20 cellular contexts compared by ENCODE assay signal in genomic region chrX:140433582-140433981, GRCh38.
DNase-seq lines count a peak whose midpoint lies in the region; ATAC-seq, FAIRE-seq and TF ChIP-seq lines count a peak whose summit lies in the region.
"Had no signal": no experiment of that assay in that cellular context is flagged by ENCODE, and none has a peak within 500 bp of the region (broad histone marks: within the 10 kb centered on the region; RNA-seq: fewer than 3 reads in every experiment).

No MANE protein-coding gene starts in this region.

- BruUV-seq in MCF 10A (replicated peaks; lab: Mats Ljungman, UMichigan) = no TSS peak
- no TSS peak for BruUV-seq in HepG2 (replicated peaks; lab: Mats Ljungman, UMichigan)

- TF ChIP-seq RAD21 in liver (IDR thresholded peaks at IDR 0.05) (no peak), HepG2 (CRISPR knock-in tag; IDR thresholded peaks at IDR 0.05) (no peak)

- H3K27ac Mint-ChIP-seq in MCF 10A (ENCODE audit: low read depth, unreplicated experiment) = no peak overlapping the region
- H3K27ac Mint-ChIP-seq: CD4-positive, CD25-positive, alpha-beta regulatory T cell; CD8-positive, alpha-beta memory T cell had no signal

- 34% methylated on average over 4 of the region's 4 CpGs for WGBS in liver
- WGBS in HepG2 (ENCODE audit: low lambda C conversion rate) = 75% methylated on average over 3 of the region's 4 CpGs

- POLR2A ChIA-PET in MCF 10A (lab: Yijun Ruan, JAX) (interaction anchor here (0.9 kb wide), 1 partner anchor 9 kb away, joined by 3 read pairs; no protein-coding TSS in a partner anchor), HepG2 (lab: Yijun Ruan, JAX) (no interaction called here)

- H3K79me2 ChIP-seq in HepG2 (ENCODE audit: insufficient read depth, low read length) = no peaks in the 10 kb centered on the region

- H3K9me3 ChIP-seq in breast epithelium = no peaks in the 10 kb centered on the region
- peaks cover 0 to 3% (median 0%) of the 10 kb centered on the region in 4 donors for H3K9me3 ChIP-seq in liver (ENCODE audit: control insufficient read depth in 4 of 4, low read length in 3 of 4)
- H3K9me3 ChIP-seq in HepG2 (ENCODE audit: low read length) = no peaks in the 10 kb centered on the region
- H3K9me3 ChIP-seq: BE2C, HAP-1 had no signal

- no peak overlapping the region for H3K4me3 ChIP-seq in breast epithelium
- no peak overlapping the region for H3K4me3 ChIP-seq in liver (ENCODE audit: low read depth in 1 of 3, low read length in 3 of 3)
- H3K4me3 ChIP-seq in HepG2 (replicated peaks in 1 of 3; ENCODE audit: insufficient read depth in 1 of 3, low read depth in 2 of 3, low read length in 3 of 3) = no peak overlapping the region
- H3K4me3 ChIP-seq: GM12878, HAP-1 had no signal

- TF ChIP-seq EP300 in HepG2 (IDR thresholded peaks at IDR 0.05; ENCODE audit: low read depth in 2 of 2, low read length in 2 of 2) (no peak), HepG2 (CRISPR knock-in tag; IDR thresholded peaks at IDR 0.05; ENCODE audit: borderline replicate concordance) (no peak)

- no peak for TF ChIP-seq CTCF in MCF 10A (IDR thresholded peaks at IDR 0.05; ENCODE audit: unreplicated experiment)
- TF ChIP-seq CTCF in breast epithelium (IDR thresholded peaks at IDR 0.05) = no peak
- no peak for TF ChIP-seq CTCF in liver (IDR thresholded peaks at IDR 0.05; ENCODE audit: low read depth, low read length, missing input control)
- no peak for TF ChIP-seq CTCF in HepG2 (CRISPR knock-in tag; IDR thresholded peaks at IDR 0.05)

- no peaks in the 10 kb centered on the region for H3K36me3 Mint-ChIP-seq in MCF 10A (ENCODE audit: insufficient read depth, unreplicated experiment)
- H3K36me3 Mint-ChIP-seq: CD4-positive, CD25-positive, alpha-beta regulatory T cell; CD8-positive, alpha-beta memory T cell had no signal

- CTCF ChIA-PET in MCF 10A (lab: Yijun Ruan, JAX) (interaction anchor here (0.9 kb wide), 1 partner anchor 10 kb away, joined by 4 read pairs; no protein-coding TSS in a partner anchor), HepG2 (lab: Yijun Ruan, JAX; ENCODE audit: low intra/inter-chr PET ratio, low total read pairs) (no interaction called here)

- no peak overlapping the region for H3K4me2 ChIP-seq in HepG2 (ENCODE audit: low read depth, low read length)

- H3K27ac ChIP-seq in breast epithelium (no peak overlapping the region), liver (ENCODE audit: low read depth in 1 of 2, low read length in 2 of 2) (no peak overlapping the region), HepG2 (ENCODE audit: extremely low read length, insufficient read depth, low read length) (no peak overlapping the region), substantia nigra (ENCODE audit: low read depth, low read length, poor library complexity, severe bottlenecking) (no peak overlapping the region)

- H3K27me3 ChIP-seq in breast epithelium (peaks cover 0 to 26% of the 10 kb centered on the region in 2 donors), liver (ENCODE audit: control insufficient read depth in 4 of 4, insufficient read depth in 4 of 4, low read length in 3 of 4) (peaks cover 0 to 2% (median 0%) of the 10 kb centered on the region in 4 donors), HepG2 (ENCODE audit: control insufficient read depth in 1 of 2, insufficient read depth in 2 of 2, low read length in 2 of 2) (no peaks in the 10 kb centered on the region)
- H3K27me3 ChIP-seq: BE2C had no signal

- no peaks in the 10 kb centered on the region for H4K20me1 ChIP-seq in HepG2 (ENCODE audit: insufficient read depth, low read length)

- no peak overlapping the region for H3K4me3 Mint-ChIP-seq in MCF 10A (ENCODE audit: unreplicated experiment)
- H3K4me3 Mint-ChIP-seq: CD4-positive, CD25-positive, alpha-beta regulatory T cell; CD8-positive, alpha-beta memory T cell had no signal

- H3K4me1 ChIP-seq in breast epithelium = no peaks in the 10 kb centered on the region
- peaks cover 5 to 31% (median 22%) of the 10 kb centered on the region in 4 donors for H3K4me1 ChIP-seq in liver (ENCODE audit: control insufficient read depth in 4 of 4, insufficient read depth in 4 of 4, low read length in 3 of 4)
- no peaks in the 10 kb centered on the region for H3K4me1 ChIP-seq in HepG2 (ENCODE audit: insufficient read depth, low read length)
- H3K4me1 ChIP-seq: BE2C, HAP-1 had no signal

- TF ChIP-seq POLR2A in breast epithelium (IDR thresholded peaks at IDR 0.05) (no peak), HepG2 (IDR thresholded peaks at IDR 0.05; ENCODE audit: insufficient read depth in 1 of 2, low read depth in 2 of 2, low read length in 2 of 2) (no peak)

- H3K9me3 Mint-ChIP-seq in MCF 10A (ENCODE audit: unreplicated experiment) = no peaks in the 10 kb centered on the region

- H3K27me3 Mint-ChIP-seq in MCF 10A (ENCODE audit: insufficient read depth, unreplicated experiment) = peaks cover 17% of the 10 kb centered on the region
- H3K27me3 Mint-ChIP-seq: CD4-positive, CD25-positive, alpha-beta regulatory T cell had no signal

- FAIRE-seq in HepG2 (lab: Jason Lieb, UNC) = no peak
- FAIRE-seq: GM12878 had no signal

- in situ Hi-C loops in HepG2 (cut with HindIII; ENCODE audit: extremely low pct_ligation_motif_present, low pct_unique_long_range_greater_than_20kb) = no loop called here

- H3K36me3 ChIP-seq in breast epithelium (no peaks in the 10 kb centered on the region), liver (ENCODE audit: control insufficient read depth in 4 of 4, insufficient read depth in 3 of 4, low read depth in 1 of 4, low read length in 3 of 4) (no peaks in the 10 kb centered on the region), HepG2 (replicated peaks in 1 of 2; ENCODE audit: control insufficient read depth in 1 of 2, insufficient read depth in 2 of 2, low read length in 2 of 2) (no peaks in the 10 kb centered on the region)
- H3K36me3 ChIP-seq: BE2C, HAP-1 had no signal

- DNase-seq in MCF 10A (ENCODE audit: unreplicated experiment) (peak; percentile 64), breast epithelium (ENCODE audit: low spot score in 2 of 2) (no peak), HepG2 (ENCODE audit: low spot score) (no peak), left lobe of liver (ENCODE audit: low spot score) (peak; percentile 49), substantia nigra (lab: John Stamatoyannopoulos, UW) (no peak)
- no peak for DNase-seq in stimulated activated CD8-positive, alpha-beta memory T cell treated with anti-CD3 and anti-CD28 coated beads, Interleukin-4, amount 100 ng/mL, for 48 hours
- DNase-seq: 8988T; BE2C; C1 segment of cervical spinal cord; CD4-positive, CD25-positive, alpha-beta regulatory T cell; CD8-positive, alpha-beta memory T cell; COR-L47; DMS 273 treated with DMSO at 0.1 percent for 48 hours; DMS53; DND-41; EL had no signal

- H2AFZ ChIP-seq in HepG2 (ENCODE audit: low read length) = no peak overlapping the region

- peaks cover 22% of the 10 kb centered on the region for H3K4me1 Mint-ChIP-seq in MCF 10A (ENCODE audit: insufficient read depth, unreplicated experiment)
- H3K4me1 Mint-ChIP-seq: CD4-positive, CD25-positive, alpha-beta regulatory T cell; CD8-positive, alpha-beta memory T cell had no signal

- H3K9ac ChIP-seq in liver (ENCODE audit: low read depth in 1 of 2, low read length in 2 of 2) (no peak overlapping the region), HepG2 (ENCODE audit: insufficient read depth, low read depth, low read length) (no peak overlapping the region)

- intact Hi-C loops in MCF 10A (cut with micrococcal nuclease) = no loop called here
- intact Hi-C loops in breast epithelium (cut with DNase I; ENCODE audit: low total_unique reads) = no loop called here
- intact Hi-C loops in HepG2 (cut with micrococcal nuclease; ENCODE audit: unreplicated experiment) = no loop called here

- ATAC-seq in HepG2 (no peak), left lobe of liver (peak; percentile 74), HG03108 (IDR thresholded peaks at IDR 0.05; ENCODE audit: unreplicated experiment) (no peak)
- ATAC-seq: GM12878 had no signal

TF ChIP-seq in liver, 16 proteins besides CTCF, POLR2A, EP300 and RAD21 (continues in another document):
- no peak for TF ChIP-seq EGR1 (IDR thresholded peaks at IDR 0.05; ENCODE audit: low read depth in 2 of 2)
- no peak for TF ChIP-seq TAF1 (conservative IDR thresholded peaks at IDR 0.05)
- peak in 1 of 2 donors; percentile 69 for TF ChIP-seq RXRA (IDR thresholded peaks at IDR 0.05)
- peak in 1 of 2 donors; percentile 36 for TF ChIP-seq JUND (IDR thresholded peaks at IDR 0.05)
- peak; percentile 7 to 62 for TF ChIP-seq HNF4A (conservative IDR thresholded peaks at IDR 0.05)
- peak; percentile 51 for TF ChIP-seq YY1 (IDR thresholded peaks at IDR 0.05)

TF ChIP-seq in HepG2, 621 proteins besides CTCF, POLR2A, EP300 and RAD21 (continues in another document):
- no peak for TF ChIP-seq CC2D1A (CRISPR knock-in tag; IDR thresholded peaks at IDR 0.05)
- no peak for TF ChIP-seq PBX2 (CRISPR knock-in tag; IDR thresholded peaks at IDR 0.05)
- TF ChIP-seq ZSCAN29 (CRISPR knock-in tag; conservative IDR thresholded peaks at IDR 0.05) = no peak

Comparison
In these comparisons a context has a peak if more than half of its experiments do, and no peak if none do; other contexts are left out.
1. DNase-seq: peak in MCF 10A (single experiment) and left lobe of liver (single experiment); none in breast epithelium (0 of 2), HepG2 (single experiment), substantia nigra (0 of 49) and stimulated activated CD8-positive, alpha-beta memory T cell treated with anti-CD3 and anti-CD28 coated beads, Interleukin-4, amount 100 ng/mL, for 48 hours (single experiment).